In genomic region chr5:141605523-141606277, GRCh38 we compare ENCODE assay signal across 8 cellular contexts. TPM values are rescaled to one million over a fixed set of nuclear protein-coding genes. Genes with fewer than 3 reads are reported as not detected.
DNase-seq lines count a peak whose midpoint lies in the region; ATAC-seq and TF ChIP-seq lines count a peak whose summit lies in the region.

No MANE protein-coding gene starts in this region.

- no peak for TF ChIP-seq POLR2A in body of pancreas (IDR thresholded peaks at IDR 0.05)

- H3K27me3 ChIP-seq in body of pancreas (no peaks in the 10 kb centered on the region), subcutaneous abdominal adipose tissue (ENCODE audit: control insufficient read depth in 5 of 5, insufficient read depth in 4 of 5, low read length in 5 of 5) (no peaks in the 10 kb centered on the region), SJCRH30 (no peaks in the 10 kb centered on the region)

- no peaks in the 10 kb centered on the region for H3K36me3 ChIP-seq in body of pancreas (replicated peaks in 1 of 2; ENCODE audit: insufficient read depth in 1 of 2, low read depth in 2 of 2)
- H3K36me3 ChIP-seq in subcutaneous abdominal adipose tissue (ENCODE audit: control insufficient read depth in 5 of 5, insufficient read depth in 5 of 5, low read length in 5 of 5): no peaks in the 10 kb centered on the region
- 0 out of 2 replicates have a peak, but pooled peaks cover 2% of the 10 kb centered on the region for H3K36me3 ChIP-seq in SJCRH30

- ATAC-seq in GM19351 (IDR thresholded peaks at IDR 0.05; ENCODE audit: unreplicated experiment) (peak; percentile 93), HG03342 (IDR thresholded peaks at IDR 0.05; ENCODE audit: unreplicated experiment) (peak; percentile 98), body of pancreas (no peak)

- DNase-seq in T-helper 9 cell (peak; percentile 59), body of pancreas (peak in 3 of 4 donors; percentile 24 to 67 (median 25)), mucosa of gallbladder (ENCODE audit: low spot score) (peak; percentile 60), SJCRH30 (no peak), superior temporal gyrus (ENCODE audit: extremely low spot score) (no peak)

- H3K27ac ChIP-seq in body of pancreas: peak overlapping the region in 2 of 4 donors; percentile 46 to 62
- H3K27ac ChIP-seq in subcutaneous abdominal adipose tissue (ENCODE audit: low read depth, low read length): peak overlapping the region; percentile 27
- H3K27ac ChIP-seq in SJCRH30: no peak overlapping the region

- intact Hi-C loops in body of pancreas (cut with DNase I): no loop called here

- H3K9ac ChIP-seq in subcutaneous abdominal adipose tissue (ENCODE audit: low read length in 5 of 5): no peak overlapping the region

- TF ChIP-seq CTCF in body of pancreas (IDR thresholded peaks at IDR 0.05): no peak

- H3K4me1 ChIP-seq in body of pancreas: peaks cover 57% of the 10 kb centered on the region
- H3K4me1 ChIP-seq in subcutaneous abdominal adipose tissue (ENCODE audit: control insufficient read depth in 5 of 5, insufficient read depth in 5 of 5, low read length in 5 of 5): peaks cover 3 to 27% (median 16%) of the 10 kb centered on the region in 5 donors
- no peaks in the 10 kb centered on the region; the same call in 1 of the 2 replicates for H3K4me1 ChIP-seq in SJCRH30

- H3K9me3 ChIP-seq in body of pancreas (no peaks in the 10 kb centered on the region), subcutaneous abdominal adipose tissue (ENCODE audit: control insufficient read depth in 5 of 5, low read length in 5 of 5) (no peaks in the 10 kb centered on the region), SJCRH30 (replicated peaks) (no peaks in the 10 kb centered on the region)

- no peak overlapping the region for H3K4me3 ChIP-seq in body of pancreas
- peak overlapping the region in 1 of 5 donors; percentile 17 for H3K4me3 ChIP-seq in subcutaneous abdominal adipose tissue (ENCODE audit: low read depth in 1 of 5, low read length in 5 of 5)
- no peak overlapping the region for H3K4me3 ChIP-seq in SJCRH30

- WGBS in body of pancreas, 2 donors: 75% methylated on average over 6 of the region's 6 CpGs

RNA-seq across cellular contexts. Expression of gene DIAPH1, which starts 13.1 kb away (rescaled TPM):
- total RNA-seq in body of pancreas (10 to 100 TPM; 28.3 to 47.0 TPM), mucosa of gallbladder (85.9 TPM)
- total RNA-seq in SJCRH30 (2014; rRNA removed; shearing (Covaris generic)): 54.4 and 56.2 TPM in 2 replicates

RNA-seq across cellular contexts. Expression of gene HDAC3, which starts 30.9 kb away (rescaled TPM):
- 10 to 100 TPM; 42.8 to 63.8 TPM for total RNA-seq in body of pancreas
- 43.3 TPM for total RNA-seq in mucosa of gallbladder
- 102 and 110 TPM in 2 replicates for total RNA-seq in SJCRH30 (2014; rRNA removed; shearing (Covaris generic))

RNA-seq across cellular contexts. Expression of gene RELL2, which starts 31.1 kb away (rescaled TPM):
- total RNA-seq in body of pancreas (1 to 10 TPM; 2.9 to 8.9 TPM), mucosa of gallbladder (10.2 TPM)
- total RNA-seq in SJCRH30 (2014; rRNA removed; shearing (Covaris generic)): 1.7 and 2.1 TPM in 2 replicates

RNA-seq across cellular contexts. Expression of gene FCHSD1, which starts 45.5 kb away (rescaled TPM):
- total RNA-seq in body of pancreas (10 to 100 TPM; 34.8 to 40.9 TPM), mucosa of gallbladder (62.0 TPM)
- 2.0 and 2.1 TPM in 2 replicates for total RNA-seq in SJCRH30 (2014; rRNA removed; shearing (Covaris generic))

Comparison
In these comparisons a context has a peak if more than half of its experiments do, and no peak if none do; other contexts are left out.
1. DNase-seq: peak in T-helper 9 cell (single experiment), body of pancreas (3 of 4) and mucosa of gallbladder (single experiment); none in SJCRH30 (0 of 2) and superior temporal gyrus (single experiment).